In genomic region chr11:71448257-71449161, GRCh38 we compare ENCODE assay signal across 1 cellular context.
A peak's percentile ranks its signal among the peaks of the same experiment; 100 is the strongest.
TF ChIP-seq lines count a peak whose summit lies in the region.

DHCR7 (minus strand) TSS chr11:71448393; CDS start chr11:71444952, 3,441 bp downstream.

TF ChIP-seq in K562, 482 proteins besides CTCF, POLR2A, EP300 and RAD21 (continued from another document and continues in another):
- no peak for TF ChIP-seq CUX1 (CRISPR knock-in tag; IDR thresholded peaks at IDR 0.05)
- no peak for TF ChIP-seq FIP1L1 (IDR thresholded peaks at IDR 0.05; ENCODE audit: low read depth, low read length, poor library complexity, severe bottlenecking)
- no peak for TF ChIP-seq ZNF282 (CRISPR knock-in tag; IDR thresholded peaks at IDR 0.05)
- TF ChIP-seq HNRNPH1 (optimal IDR thresholded peaks at IDR 0.05; ENCODE audit: low read depth, low read length) = no peak
- TF ChIP-seq SIX5 (IDR thresholded peaks at IDR 0.05; ENCODE audit: borderline replicate concordance in 1 of 2, insufficient read depth in 1 of 2, low read depth in 1 of 2, low read length in 2 of 2) = no peak
- TF ChIP-seq SPI1 (IDR thresholded peaks at IDR 0.05; ENCODE audit: borderline replicate concordance, low read depth, low read length) = no peak
- peak; percentile 90 for TF ChIP-seq USF1 (CRISPR knock-in tag; IDR thresholded peaks at IDR 0.05)
- no peak for TF ChIP-seq FOXJ3 (CRISPR knock-in tag; IDR thresholded peaks at IDR 0.05)
- TF ChIP-seq ZBTB40 (IDR thresholded peaks at IDR 0.05) = no peak
- no peak for TF ChIP-seq ZBTB40 (CRISPR knock-in tag; IDR thresholded peaks at IDR 0.05)
- TF ChIP-seq ZNF224 (CRISPR knock-in tag; IDR thresholded peaks at IDR 0.05) = no peak
- no peak for TF ChIP-seq HMG20A (CRISPR knock-in tag; conservative IDR thresholded peaks at IDR 0.05)
- TF ChIP-seq PHB2 (IDR thresholded peaks at IDR 0.05; ENCODE audit: low read depth) = no peak
- no peak for TF ChIP-seq SETDB1 (IDR thresholded peaks at IDR 0.05; ENCODE audit: low read length)
- TF ChIP-seq ZNF668 (CRISPR knock-in tag; IDR thresholded peaks at IDR 0.05) = no peak
- no peak for TF ChIP-seq CAMTA2 (CRISPR knock-in tag; conservative IDR thresholded peaks at IDR 0.05)
- 0 out of 2 replicates have a peak, but pooled peaks have one; percentile 19 for TF ChIP-seq SMAD4 (CRISPR knock-in tag; conservative IDR thresholded peaks at IDR 0.05)
- no peak for TF ChIP-seq GTF2B (IDR thresholded peaks at IDR 0.05; ENCODE audit: extremely low read depth, insufficient read length)
- TF ChIP-seq DDX20 (tag; IDR thresholded peaks at IDR 0.05; ENCODE audit: low read depth) = no peak
- TF ChIP-seq NCOA4 (IDR thresholded peaks at IDR 0.05; ENCODE audit: partially characterized antibody) = no peak
- TF ChIP-seq ZNF316 (IDR thresholded peaks at IDR 0.05) = no peak
- TF ChIP-seq SAFB (IDR thresholded peaks at IDR 0.05; ENCODE audit: borderline replicate concordance, low read depth, low read length) = 0 out of 2 replicates have a peak, but pooled peaks have one; percentile 50
- peak; percentile 84 for TF ChIP-seq KDM5B (IDR thresholded peaks at IDR 0.05; ENCODE audit: insufficient replicate concordance, low read depth, low read length)
- TF ChIP-seq ELK1 (CRISPR knock-in tag; IDR thresholded peaks at IDR 0.05) = no peak
- 0 out of 2 replicates have a peak, but pooled peaks have one; percentile 23 for TF ChIP-seq NFIC (IDR thresholded peaks at IDR 0.05)
- TF ChIP-seq ZNF41 (CRISPR knock-in tag; conservative IDR thresholded peaks at IDR 0.05) = no peak
- no peak for TF ChIP-seq EWSR1 (IDR thresholded peaks at IDR 0.05; ENCODE audit: borderline replicate concordance, low read depth, partially characterized antibody)
- 0 out of 2 replicates have a peak, but pooled peaks have one; percentile 59 for TF ChIP-seq E2F4 (CRISPR knock-in tag; IDR thresholded peaks at IDR 0.05; ENCODE audit: low read depth)
- TF ChIP-seq RAD51 (IDR thresholded peaks at IDR 0.05; ENCODE audit: borderline replicate concordance, low read depth) = peak; percentile 70; the same call in 1 of the 2 replicates
- TF ChIP-seq HDAC2 (IDR thresholded peaks at IDR 0.05) = peak; percentile 87
- no peak for TF ChIP-seq FOXJ2 (tag; IDR thresholded peaks at IDR 0.05)
- TF ChIP-seq TAF7 (tag; IDR thresholded peaks at IDR 0.05) = no peak
- no peak for TF ChIP-seq GTF2F1 (IDR thresholded peaks at IDR 0.05; ENCODE audit: low read depth, low read length)
- no peak for TF ChIP-seq ETV5 (CRISPR knock-in tag; IDR thresholded peaks at IDR 0.05; ENCODE audit: low read depth)
- TF ChIP-seq ZNF589 (CRISPR knock-in tag; IDR thresholded peaks at IDR 0.05; ENCODE audit: low read depth) = no peak
- no peak for TF ChIP-seq AFF4 (CRISPR knock-in tag; IDR thresholded peaks at IDR 0.05)
- peak; percentile 12; the same call in 1 of the 2 replicates for TF ChIP-seq GATAD2A (IDR thresholded peaks at IDR 0.05)
